Comparison of ENCODE assay signal across 8 cellular contexts in the genomic region with DNA sequence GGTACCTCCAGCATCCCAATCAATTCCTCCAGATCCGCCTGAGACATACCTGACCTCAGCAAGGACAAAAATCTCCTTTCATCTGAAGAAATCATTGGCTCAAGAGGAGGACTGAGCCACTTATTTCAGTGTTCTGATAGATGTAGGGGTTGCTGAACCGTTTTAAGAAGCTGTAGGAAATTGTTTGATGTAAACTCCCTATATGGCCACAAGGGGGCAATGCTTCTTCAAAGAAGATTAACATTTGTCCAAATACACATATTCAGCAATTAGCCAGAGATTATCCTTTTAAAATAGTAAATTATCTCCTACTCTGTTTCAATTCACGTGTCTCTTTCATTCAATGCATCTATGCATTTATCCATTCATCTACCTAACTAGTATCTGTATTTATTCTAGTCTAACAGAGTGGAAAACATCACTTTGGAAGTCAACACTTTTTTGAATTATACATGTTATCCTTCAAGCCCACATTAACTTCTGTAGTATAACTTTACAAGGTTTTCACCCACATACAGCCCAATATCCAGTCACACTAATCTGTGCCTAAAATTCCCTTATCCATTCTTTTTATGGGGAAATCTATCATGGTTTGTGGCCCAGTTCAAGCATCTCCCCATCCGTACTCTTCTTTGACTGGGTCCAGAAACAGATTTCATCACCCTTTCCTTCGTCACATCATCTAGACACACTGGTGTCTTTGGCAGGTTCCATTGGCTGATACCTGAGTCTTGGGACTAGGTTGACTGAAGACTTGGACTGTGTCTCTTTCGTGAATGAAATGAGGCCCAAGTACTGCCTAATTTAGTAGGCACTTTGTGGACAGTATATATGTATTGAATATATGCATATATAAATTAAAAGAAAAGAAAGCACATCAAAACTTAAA.
A peak's percentile ranks its signal among the peaks of the same experiment; 100 is the strongest.
DNase-seq lines count a peak whose midpoint lies in the region; ATAC-seq, FAIRE-seq and TF ChIP-seq lines count a peak whose summit lies in the region.

No MANE protein-coding gene starts in this region.

- no peak overlapping the region for H3K23ac ChIP-seq in IMR-90 (ENCODE audit: low read depth, low read length)

- in situ Hi-C loops in IMR-90 (cut with MboI; ENCODE audit: low sequenced_read_pairs): no loop called here

- H2BK5ac ChIP-seq in IMR-90 (ENCODE audit: low read depth, low read length, poor library complexity, severe bottlenecking): no peak overlapping the region

- H2BK120ac ChIP-seq in IMR-90 (ENCODE audit: low read depth, low read length): no peak overlapping the region

- no peak overlapping the region for H2AK5ac ChIP-seq in IMR-90 (ENCODE audit: low read depth, low read length)

- H3K4me3 ChIP-seq in IMR-90 (ENCODE audit: insufficient read depth, low read depth, low read length): no peak overlapping the region

- ATAC-seq in IMR-90 (ENCODE audit: low read depth) (peak; percentile 78), natural killer cell (peak; percentile 63 to 70 (median 66)), GM19397 (IDR thresholded peaks at IDR 0.05; ENCODE audit: unreplicated experiment) (no peak)

- no peak overlapping the region for H2BK15ac ChIP-seq in IMR-90 (ENCODE audit: low read depth, low read length)

- CTCF ChIA-PET in IMR-90 (lab: Yijun Ruan, JAX): interaction anchor here (0.6 to 1.5 kb wide), 6 partner anchors 9 to 79 kb away, joined by 3 to 5 read pairs (median 4); no protein-coding TSS in a partner anchor

- FAIRE-seq in endometrium (lab: Jason Lieb, UNC): peak; percentile 67

- H3K4me3 Mint-ChIP-seq in natural killer cell: no peak overlapping the region

- H3K9me3 Mint-ChIP-seq in natural killer cell: no peaks in the 10 kb centered on the region

- DNase-seq in activated gamma-delta T cell treated with Interleukin-2 at 50 U/mL for 16 hours: peak; percentile 32
- no peak for DNase-seq in activated gamma-delta T cell (lab: John Stamatoyannopoulos, UW)
- peak; percentile 62 for DNase-seq in IMR-90
- peak; percentile 34 for DNase-seq in SK-N-DZ (ENCODE audit: low spot score)
- no peak for DNase-seq in natural killer cell
- DNase-seq in stimulated activated CD4-positive, alpha-beta T cell treated with anti-CD3 and anti-CD28 coated beads, Interleukin-2, amount 100 ng/mL, for 48 hours: no peak

- no peak overlapping the region for H2BK20ac ChIP-seq in IMR-90 (ENCODE audit: low read depth, low read length)

- H3K4me1 ChIP-seq in IMR-90 (ENCODE audit: control insufficient read depth, insufficient read depth, low read length): no peaks in the 10 kb centered on the region

- H2AK9ac ChIP-seq in IMR-90 (replicated peaks; ENCODE audit: low read depth, low read length, poor library complexity): no peak overlapping the region

- H3K4ac ChIP-seq in IMR-90 (ENCODE audit: low read depth, low read length): no peak overlapping the region

- H3K9ac ChIP-seq in IMR-90 (ENCODE audit: low read depth, low read length): no peak overlapping the region

- H3K36me3 ChIP-seq in IMR-90 (ENCODE audit: control insufficient read depth, insufficient read depth, low read length): no peaks in the 10 kb centered on the region

- H3K4me1 Mint-ChIP-seq in natural killer cell: peaks cover 0 to 5% of the 10 kb centered on the region in 2 donors

- no peak overlapping the region for H3K27ac ChIP-seq in IMR-90 (ENCODE audit: insufficient read depth, low read length)

- no peak overlapping the region for H2AFZ ChIP-seq in IMR-90 (replicated peaks; ENCODE audit: low read length, poor library complexity)

- no peak for TF ChIP-seq POLR2A in IMR-90 (IDR thresholded peaks at IDR 0.05; ENCODE audit: low read depth, low read length)

- peak; percentile 48 for TF ChIP-seq RAD21 in IMR-90 (IDR thresholded peaks at IDR 0.05; ENCODE audit: low read length)

- no peak overlapping the region for H3K4me2 ChIP-seq in IMR-90 (ENCODE audit: low read depth, low read length)

- POLR2A ChIA-PET in IMR-90 (lab: Charles Lee; ENCODE audit: unreplicated experiment): interaction anchor here (0.6 kb wide), 1 partner anchor 44 kb away, joined by 3 read pairs; no protein-coding TSS in a partner anchor

- H4K5ac ChIP-seq in IMR-90 (ENCODE audit: low read depth, low read length): no peak overlapping the region

- no peaks in the 10 kb centered on the region for H3K36me3 Mint-ChIP-seq in natural killer cell

- intact Hi-C loops in IMR-90 (cut with micrococcal nuclease) (no loop called here), natural killer cell (cut with micrococcal nuclease) (no loop called here)

- H3K9me3 ChIP-seq in IMR-90 (ENCODE audit: control insufficient read depth, insufficient read depth, low read length): no peaks in the 10 kb centered on the region

- dilution Hi-C loops in IMR-90 (cut with HindIII; ENCODE audit: low sequenced_read_pairs, unreplicated experiment): no loop called here

- H3K56ac ChIP-seq in IMR-90 (ENCODE audit: extremely low read depth, insufficient read depth, low read length): no peak overlapping the region

- TF ChIP-seq CTCF in IMR-90 (conservative IDR thresholded peaks at IDR 0.05; ENCODE audit: low read depth, low read length) (peak; percentile 69), natural killer cell (IDR thresholded peaks at IDR 0.05) (peak; percentile 89)

- no peak overlapping the region for H4K8ac ChIP-seq in IMR-90 (ENCODE audit: low read depth in 2 of 2, low read length in 2 of 2)

- peaks cover 0 to 12% of the 10 kb centered on the region in 2 donors for H3K27me3 Mint-ChIP-seq in natural killer cell (ENCODE audit: low read depth in 2 of 2)

- no peaks in the 10 kb centered on the region for H4K20me1 ChIP-seq in IMR-90 (ENCODE audit: insufficient read depth, low read length)

- H3K79me1 ChIP-seq in IMR-90 (ENCODE audit: low read depth in 1 of 2, low read length in 2 of 2): no peaks in the 10 kb centered on the region

- no CpG with 5 or more reads among the region's 6 CpGs for WGBS in IMR-90 (ENCODE audit: extremely low coverage in 2 of 2, insufficient read length in 1 of 2), 2 experiments

- H3K14ac ChIP-seq in IMR-90 (replicated peaks; ENCODE audit: low read depth, low read length): no peak overlapping the region

- H3K27ac Mint-ChIP-seq in natural killer cell: no peak overlapping the region

- H3K9me1 ChIP-seq in IMR-90 (ENCODE audit: insufficient read depth, low read length): no peaks in the 10 kb centered on the region

- no peak overlapping the region for H4K91ac ChIP-seq in IMR-90 (ENCODE audit: insufficient read depth, low read depth, low read length)

- no TSS peak for BruUV-seq in IMR-90 (replicated peaks; lab: Mats Ljungman, UMichigan)

- no peaks in the 10 kb centered on the region for H3K27me3 ChIP-seq in IMR-90 (ENCODE audit: control insufficient read depth, insufficient read depth, low read length)

- no peak overlapping the region for H3K18ac ChIP-seq in IMR-90 (ENCODE audit: low read depth, low read length)

TF ChIP-seq in IMR-90, 13 proteins besides CTCF, POLR2A, EP300 and RAD21:
- TF ChIP-seq RFX5 (IDR thresholded peaks at IDR 0.05; ENCODE audit: low read depth, low read length) (no peak), NFE2L2 (IDR thresholded peaks at IDR 0.05; ENCODE audit: low read depth, low read length) (no peak), BHLHE40 (IDR thresholded peaks at IDR 0.05; ENCODE audit: low read depth, low read length) (no peak), SMC3 (IDR thresholded peaks at IDR 0.05; ENCODE audit: low read depth, low read length) (peak; percentile 30; the same call in 1 of the 2 replicates), MAZ (IDR thresholded peaks at IDR 0.05; ENCODE audit: borderline replicate concordance, low read depth, low read length) (no peak), FOS (IDR thresholded peaks at IDR 0.05; ENCODE audit: low read depth, low read length) (no peak), MXI1 (IDR thresholded peaks at IDR 0.05; ENCODE audit: borderline replicate concordance, low read depth, low read length) (no peak), RCOR1 (IDR thresholded peaks at IDR 0.05; ENCODE audit: insufficient replicate concordance, low read length) (no peak), MAFK (IDR thresholded peaks at IDR 0.05; ENCODE audit: low read depth, low read length) (peak; percentile 32; the same call in 1 of the 2 replicates), CEBPB (IDR thresholded peaks at IDR 0.05; ENCODE audit: low read depth, low read length) (no peak), CHD1 (IDR thresholded peaks at IDR 0.05; ENCODE audit: low read depth, low read length) (no peak)
- TF ChIP-seq, protein P1, sequence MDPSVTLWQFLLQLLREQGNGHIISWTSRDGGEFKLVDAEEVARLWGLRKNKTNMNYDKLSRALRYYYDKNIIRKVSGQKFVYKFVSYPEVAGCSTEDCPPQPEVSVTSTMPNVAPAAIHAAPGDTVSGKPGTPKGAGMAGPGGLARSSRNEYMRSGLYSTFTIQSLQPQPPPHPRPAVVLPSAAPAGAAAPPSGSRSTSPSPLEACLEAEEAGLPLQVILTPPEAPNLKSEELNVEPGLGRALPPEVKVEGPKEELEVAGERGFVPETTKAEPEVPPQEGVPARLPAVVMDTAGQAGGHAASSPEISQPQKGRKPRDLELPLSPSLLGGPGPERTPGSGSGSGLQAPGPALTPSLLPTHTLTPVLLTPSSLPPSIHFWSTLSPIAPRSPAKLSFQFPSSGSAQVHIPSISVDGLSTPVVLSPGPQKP (IDR thresholded peaks at IDR 0.05; ENCODE audit: borderline replicate concordance, low read depth, low read length): no peak
- TF ChIP-seq, protein P2, sequence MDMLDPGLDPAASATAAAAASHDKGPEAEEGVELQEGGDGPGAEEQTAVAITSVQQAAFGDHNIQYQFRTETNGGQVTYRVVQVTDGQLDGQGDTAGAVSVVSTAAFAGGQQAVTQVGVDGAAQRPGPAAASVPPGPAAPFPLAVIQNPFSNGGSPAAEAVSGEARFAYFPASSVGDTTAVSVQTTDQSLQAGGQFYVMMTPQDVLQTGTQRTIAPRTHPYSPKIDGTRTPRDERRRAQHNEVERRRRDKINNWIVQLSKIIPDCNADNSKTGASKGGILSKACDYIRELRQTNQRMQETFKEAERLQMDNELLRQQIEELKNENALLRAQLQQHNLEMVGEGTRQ (IDR thresholded peaks at IDR 0.05; ENCODE audit: low read depth, low read length): no peak
TF ChIP-seq in IMR-90: peak in this region for 2.

Comparison
In these comparisons a context has a peak if more than half of its experiments do, and no peak if none do; other contexts are left out.
1. DNase-seq: peak in activated gamma-delta T cell treated with Interleukin-2 at 50 U/mL for 16 hours (single experiment), IMR-90 (single experiment) and SK-N-DZ (single experiment); none in activated gamma-delta T cell (single experiment), natural killer cell (single experiment) and stimulated activated CD4-positive, alpha-beta T cell treated with anti-CD3 and anti-CD28 coated beads, Interleukin-2, amount 100 ng/mL, for 48 hours (0 of 2).